In genomic region chr9:134532084-134532483, GRCh38 we compare ENCODE assay signal across 20 cellular contexts.
"Had no signal": no experiment of that assay in that cellular context is flagged by ENCODE, and none has a peak within 500 bp of the region (broad histone marks: within the 10 kb centered on the region; RNA-seq: fewer than 3 reads in every experiment).

No MANE protein-coding gene starts in this region.

- H3K27ac ChIP-seq: ascending aorta, body of pancreas, PC-9 had no signal

- H3K9me3 Mint-ChIP-seq: activated T-helper 1 cell treated with anti-CD3 and anti-CD28 coated beads, Interleukin-12 subunit alpha, Interleukin-12 subunit beta, Interleukin-2, Interleukin-4 antibody, amounts not matched to agents 30 ng/mL and 10 ng/mL and 1 ng/mL, durations not matched to agents 14 hours and 24 hours and 36 hours; T-helper 1 cell treated with Interleukin-12 subunit alpha and Interleukin-12 subunit beta and Interleukin-4 antibody, amounts not matched to agents 30 μg/mL and 1 μg/mL, for 36 hours had no signal

- H3K4me1 ChIP-seq: ascending aorta, body of pancreas had no signal

- H3K4me3 ChIP-seq: ascending aorta, body of pancreas, PC-9 had no signal

- DNase-seq: activated CD4-positive, alpha-beta T cell treated with anti-CD3 and anti-CD28 coated beads for 4 hours; activated CD8-positive, alpha-beta T cell treated with anti-CD3 and anti-CD28 coated beads for 36 hours; activated gamma-delta T cell; activated naive CD4-positive, alpha-beta T cell treated with anti-CD3 and anti-CD28 coated beads, Interleukin-2, amount 50 U/mL, for 16 hours; activated T-cell treated with anti-CD3 and anti-CD28 coated beads, Interleukin-2, amount 50 U/mL, for 24 hours; amniotic stem cell; body of pancreas; central memory CD4-positive, alpha-beta T cell; Kasumi-1; NCI-H1105 treated with DMSO at 0.1 percent for 48 hours; NCI-H1436 treated with DMSO at 0.1 percent for 48 hours; NCI-H187; NCI-H2081; NCI-H510A treated with DMSO at 0.1 percent for 48 hours; PC-9; SHP77 treated with DMSO at 0.1 percent for 48 hours had no signal

- FAIRE-seq: bronchial epithelial cell had no signal

- H3K36me3 ChIP-seq: ascending aorta had no signal

- H3K4me3 Mint-ChIP-seq: activated CD8-positive, alpha-beta T cell treated with anti-CD3 and anti-CD28 coated beads for 36 hours; activated T-cell treated with anti-CD3 and anti-CD28 coated beads, Interleukin-2, amount 50 U/mL, for 24 hours; activated T-helper 1 cell treated with anti-CD3 and anti-CD28 coated beads, Interleukin-12 subunit alpha, Interleukin-12 subunit beta, Interleukin-2, Interleukin-4 antibody, amounts not matched to agents 30 ng/mL and 10 ng/mL and 1 ng/mL, durations not matched to agents 14 hours and 24 hours and 36 hours; T-helper 1 cell treated with Interleukin-12 subunit alpha and Interleukin-12 subunit beta and Interleukin-4 antibody, amounts not matched to agents 30 μg/mL and 1 μg/mL, for 36 hours had no signal

- H3K27me3 ChIP-seq: ascending aorta, body of pancreas had no signal

- H3K27ac Mint-ChIP-seq: activated CD8-positive, alpha-beta T cell treated with anti-CD3 and anti-CD28 coated beads for 36 hours; activated T-cell treated with anti-CD3 and anti-CD28 coated beads, Interleukin-2, amount 50 U/mL, for 24 hours; activated T-helper 1 cell treated with anti-CD3 and anti-CD28 coated beads, Interleukin-12 subunit alpha, Interleukin-12 subunit beta, Interleukin-2, Interleukin-4 antibody, amounts not matched to agents 30 ng/mL and 10 ng/mL and 1 ng/mL, durations not matched to agents 14 hours and 24 hours and 36 hours; T-helper 1 cell treated with Interleukin-12 subunit alpha and Interleukin-12 subunit beta and Interleukin-4 antibody, amounts not matched to agents 30 μg/mL and 1 μg/mL, for 36 hours had no signal

- H3K27me3 Mint-ChIP-seq: activated CD8-positive, alpha-beta T cell treated with anti-CD3 and anti-CD28 coated beads for 36 hours had no signal
